Comparison of ENCODE assay signal across 8 cellular contexts in the genomic region with DNA sequence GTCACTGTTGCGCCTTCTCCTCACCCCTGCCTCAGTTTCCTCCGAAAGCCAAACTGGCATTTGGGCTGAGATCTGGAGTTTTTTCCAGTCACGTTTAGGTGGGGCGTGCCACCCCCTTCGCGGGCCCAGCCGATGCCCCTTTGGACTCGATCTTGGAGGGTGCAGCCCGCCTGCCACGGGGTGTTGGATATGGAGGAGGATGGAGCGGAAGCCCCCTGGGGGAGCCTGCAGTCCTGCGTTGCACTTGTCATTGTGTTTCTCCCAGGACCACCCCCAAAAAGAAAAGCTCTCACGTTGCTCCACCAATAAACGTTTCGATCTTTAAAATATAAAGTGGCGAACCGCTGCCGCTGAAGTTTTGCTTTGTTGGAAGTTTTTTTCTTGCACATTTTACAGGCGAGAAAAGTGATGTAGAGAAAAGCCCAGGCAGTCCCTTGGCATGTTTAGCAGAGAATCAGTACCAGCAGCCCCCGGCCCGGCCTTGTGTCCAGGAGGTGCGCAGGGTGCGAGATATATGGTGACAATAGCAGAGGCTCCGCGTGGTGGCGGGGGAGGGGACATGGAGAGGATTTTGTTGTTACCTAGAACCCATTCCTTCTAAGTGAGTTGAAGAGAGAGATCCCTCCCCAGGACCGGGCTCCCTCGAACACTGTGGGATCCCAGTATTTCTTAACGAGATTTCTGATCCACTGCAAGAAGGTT. TPM values are rescaled to one million over a fixed set of nuclear protein-coding genes. Genes with fewer than 3 reads are reported as not detected.
DNase-seq lines count a peak whose midpoint lies in the region; ATAC-seq and TF ChIP-seq lines count a peak whose summit lies in the region.

No MANE protein-coding gene starts in this region.

- intact Hi-C loops in colonic mucosa (cut with DNase I): loop anchor here (5.0 kb wide), 1 partner anchor 56 kb away; no protein-coding TSS in a partner anchor
- intact Hi-C loops in posterior vena cava (cut with DNase I): no loop called here

- H3K27ac ChIP-seq in colonic mucosa: peak overlapping the region; percentile 3

- H3K9me3 ChIP-seq in colonic mucosa (no peaks in the 10 kb centered on the region), mucosa of stomach (ENCODE audit: control insufficient read depth, low read length) (no peaks in the 10 kb centered on the region)

- H3K36me3 ChIP-seq in colonic mucosa (no peaks in the 10 kb centered on the region), mucosa of stomach (ENCODE audit: control insufficient read depth, insufficient read depth, low read length) (no peaks in the 10 kb centered on the region)

- no peak for TF ChIP-seq CTCF in colonic mucosa (IDR thresholded peaks at IDR 0.05)

- no peaks in the 10 kb centered on the region for H3K4me1 ChIP-seq in colonic mucosa
- peaks cover 8% of the 10 kb centered on the region for H3K4me1 ChIP-seq in mucosa of stomach (ENCODE audit: control insufficient read depth, insufficient read depth, low read length)

- ATAC-seq in GM21786 (IDR thresholded peaks at IDR 0.05; ENCODE audit: unreplicated experiment): no peak

- DNase-seq in RPMI7951 (ENCODE audit: low read depth) (peak; percentile 45), colonic mucosa (peak; percentile 44), DMS53 treated with DMSO at 0.1 percent for 48 hours (lab: John Stamatoyannopoulos, UW; ENCODE audit: unreplicated experiment) (no peak), NCI-H2107 treated with DMSO at 0.1 percent for 48 hours (lab: John Stamatoyannopoulos, UW; ENCODE audit: unreplicated experiment) (no peak), posterior vena cava (ENCODE audit: low spot score) (no peak)

- H3K9ac ChIP-seq in colonic mucosa (ENCODE audit: low read depth in 2 of 2, low read length in 2 of 2) (peak overlapping the region; percentile 81), mucosa of stomach (ENCODE audit: low read length) (peak overlapping the region; percentile 68)

- H3K27me3 ChIP-seq in colonic mucosa: peaks cover 5% of the 10 kb centered on the region
- H3K27me3 ChIP-seq in mucosa of stomach (ENCODE audit: control insufficient read depth, insufficient read depth, low read length): peaks cover 33% of the 10 kb centered on the region

- H3K4me3 ChIP-seq in GM08714 (ENCODE audit: low read length) (peak overlapping the region; percentile 84), colonic mucosa (peak overlapping the region; percentile 80), mucosa of stomach (ENCODE audit: low read length) (peak overlapping the region; percentile 60)

RNA-seq across cellular contexts. Expression of a gene that starts 0.7 kb away (rescaled TPM):
- 130 and 137 TPM in 2 replicates for total RNA-seq in RPMI7951 (2014; rRNA removed; shearing (Covaris generic))
- total RNA-seq in colonic mucosa: 1 to 10 TPM; 3.6 to 8.1 TPM
- 10 to 100 TPM; 13.9 to 19.9 TPM for total RNA-seq in posterior vena cava

Comparison
In these comparisons a context has a peak if more than half of its experiments do, and no peak if none do; other contexts are left out.
1. DNase-seq: peak in RPMI7951 (single experiment) and colonic mucosa (single experiment); none in DMS53 treated with DMSO at 0.1 percent for 48 hours (single experiment), NCI-H2107 treated with DMSO at 0.1 percent for 48 hours (single experiment) and posterior vena cava (single experiment).
2. Peak in every context shown above with its lines, with median percentiles within 50 percentile points of each other: H3K4me3 ChIP-seq.